In the genomic region with DNA sequence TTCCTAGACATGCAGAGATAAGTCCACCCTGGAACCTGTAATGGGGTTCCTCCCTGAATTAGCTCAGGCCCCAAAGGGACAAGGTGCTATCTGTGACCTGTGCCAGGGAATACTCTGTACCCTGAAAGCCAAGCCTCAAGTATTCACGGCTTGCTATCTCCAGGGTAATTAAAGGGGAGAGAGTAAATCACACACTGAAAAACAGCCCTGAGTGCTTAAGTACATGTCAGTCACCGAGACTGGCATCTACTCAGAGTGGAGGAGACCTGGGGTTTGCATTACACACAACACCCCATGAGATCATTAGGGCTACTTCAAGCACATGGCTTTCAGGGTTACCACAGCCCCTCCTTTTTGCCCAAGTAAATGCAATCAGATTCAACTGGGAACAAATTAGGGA, we compare ENCODE assay signal across 26 cellular contexts.
A peak's percentile ranks its signal among the peaks of the same experiment; 100 is the strongest.
DNase-seq lines count a peak whose midpoint lies in the region; ATAC-seq and TF ChIP-seq lines count a peak whose summit lies in the region.
"Had no signal": no experiment of that assay in that cellular context is flagged by ENCODE, and none has a peak within 500 bp of the region (broad histone marks: within the 10 kb centered on the region; RNA-seq: fewer than 3 reads in every experiment).

No MANE protein-coding gene starts in this region.

- no peaks in the 10 kb centered on the region for H3K27me3 ChIP-seq in right atrium auricular region
- H3K27me3 ChIP-seq: SJCRH30 had no signal

- no peaks in the 10 kb centered on the region for H3K27me3 Mint-ChIP-seq in stimulated activated naive B cell treated with anti-CD40 and anti-IgM and Interleukin-4, amounts not matched to agents 10 μg/mL and 1 μg/mL and 100 μg/mL, for 72 hours
- H3K27me3 Mint-ChIP-seq: activated T-cell treated with anti-CD3 and anti-CD28 coated beads, Interleukin-2, amount 50 U/mL, for 24 hours had no signal

- no peak for DNase-seq in Right ventricle myocardium inferior (ENCODE audit: missing footprints)
- DNase-seq in right atrium auricular region (ENCODE audit: low spot score), result no peak
- DNase-seq in NCI-H69 (lab: John Stamatoyannopoulos, UW), result peak; percentile 43
- DNase-seq in epithelial cell of prostate (ENCODE audit: low read depth, low spot score), result no peak
- DNase-seq in stimulated activated naive B cell treated with anti-CD40 and anti-IgM and Interleukin-4, amounts not matched to agents 10 μg/mL and 1 μg/mL and 100 μg/mL, for 72 hours, result no peak
- DNase-seq: ACHN; activated CD8-positive, alpha-beta memory T cell treated with anti-CD3 and anti-CD28 coated beads for 24 hours; activated naive CD4-positive, alpha-beta T cell treated with Interleukin-2 at 50 U/mL for 16 hours; activated T-cell treated with anti-CD3 and anti-CD28 coated beads, Interleukin-2, amount 50 U/mL, for 24 hours; amygdala; COR-L47; H7; hypothalamus; NCI-H1048; NCI-H2171; NCI-H774; SJCRH30; stimulated activated naive CD8-positive, alpha-beta T cell treated with anti-CD3 and anti-CD28 coated beads, Interleukin-15, amount 100 ng/mL, for 72 hours; T-helper 1 cell; tibial artery had no signal

- no peaks in the 10 kb centered on the region for H3K36me3 ChIP-seq in right atrium auricular region
- H3K36me3 ChIP-seq: SJCRH30, tibial artery had no signal

- peaks cover 6 to 58% of the 10 kb centered on the region in 2 donors for H3K36me3 Mint-ChIP-seq in stimulated activated naive B cell treated with anti-CD40 and anti-IgM and Interleukin-4, amounts not matched to agents 10 μg/mL and 1 μg/mL and 100 μg/mL, for 72 hours

- H3K4me1 Mint-ChIP-seq in stimulated activated naive B cell treated with anti-CD40 and anti-IgM and Interleukin-4, amounts not matched to agents 10 μg/mL and 1 μg/mL and 100 μg/mL, for 72 hours, result peaks cover 37 to 43% of the 10 kb centered on the region in 2 donors
- H3K4me1 Mint-ChIP-seq: neural crest cell; stimulated activated naive CD8-positive, alpha-beta T cell treated with anti-CD3 and anti-CD28 coated beads, Interleukin-15, amount 100 ng/mL, for 72 hours had no signal

- ATAC-seq in Right ventricle myocardium inferior (peak; percentile 39), GM18519 (IDR thresholded peaks at IDR 0.05; ENCODE audit: low FRiP score, unreplicated experiment) (no peak), HG02840 (IDR thresholded peaks at IDR 0.05; ENCODE audit: low FRiP score, unreplicated experiment) (no peak), HG02852 (IDR thresholded peaks at IDR 0.05; ENCODE audit: unreplicated experiment) (no peak)
- ATAC-seq in stimulated activated naive B cell treated with anti-CD40 and anti-IgM and Interleukin-4, amounts not matched to agents 10 μg/mL and 1 μg/mL and 100 μg/mL, for 72 hours (replicated peaks), result no peak
- ATAC-seq: sciatic nerve had no signal

- H3K27ac ChIP-seq in right atrium auricular region (no peak overlapping the region), epithelial cell of prostate (peak overlapping the region; percentile 58)
- H3K27ac ChIP-seq: coronary artery, SJCRH30, tibial artery had no signal

- no peaks in the 10 kb centered on the region for H3K9me3 ChIP-seq in right atrium auricular region
- H3K9me3 ChIP-seq: SJCRH30, tibial artery had no signal

- H3K4me1 ChIP-seq in right atrium auricular region, result no peaks in the 10 kb centered on the region
- H3K4me1 ChIP-seq: SJCRH30, tibial artery had no signal

- peak overlapping the region; percentile 69 for H3K27ac Mint-ChIP-seq in stimulated activated naive B cell treated with anti-CD40 and anti-IgM and Interleukin-4, amounts not matched to agents 10 μg/mL and 1 μg/mL and 100 μg/mL, for 72 hours
- H3K27ac Mint-ChIP-seq: stimulated activated naive CD8-positive, alpha-beta T cell treated with anti-CD3 and anti-CD28 coated beads, Interleukin-15, amount 100 ng/mL, for 72 hours had no signal

- no peak overlapping the region for H3K4me3 Mint-ChIP-seq in stimulated activated naive B cell treated with anti-CD40 and anti-IgM and Interleukin-4, amounts not matched to agents 10 μg/mL and 1 μg/mL and 100 μg/mL, for 72 hours
- H3K4me3 Mint-ChIP-seq: activated T-cell treated with anti-CD3 and anti-CD28 coated beads, Interleukin-2, amount 50 U/mL, for 24 hours; neural crest cell; stimulated activated naive CD8-positive, alpha-beta T cell treated with anti-CD3 and anti-CD28 coated beads, Interleukin-15, amount 100 ng/mL, for 72 hours had no signal

- intact Hi-C loops in Right ventricle myocardium inferior (cut with DNase I), result no loop called here

- H3K4me3 ChIP-seq in right atrium auricular region, result no peak overlapping the region
- H3K4me3 ChIP-seq: coronary artery, SJCRH30, tibial artery had no signal

- peaks cover 0 to under 1% of the 10 kb centered on the region in 2 donors for H3K9me3 Mint-ChIP-seq in stimulated activated naive B cell treated with anti-CD40 and anti-IgM and Interleukin-4, amounts not matched to agents 10 μg/mL and 1 μg/mL and 100 μg/mL, for 72 hours
- H3K9me3 Mint-ChIP-seq: activated T-cell treated with anti-CD3 and anti-CD28 coated beads, Interleukin-2, amount 50 U/mL, for 24 hours; stimulated activated naive CD8-positive, alpha-beta T cell treated with anti-CD3 and anti-CD28 coated beads, Interleukin-15, amount 100 ng/mL, for 72 hours had no signal

- TF ChIP-seq CTCF in right atrium auricular region (IDR thresholded peaks at IDR 0.05), result no peak
